8 cellular contexts compared by ENCODE assay signal in the genomic region with DNA sequence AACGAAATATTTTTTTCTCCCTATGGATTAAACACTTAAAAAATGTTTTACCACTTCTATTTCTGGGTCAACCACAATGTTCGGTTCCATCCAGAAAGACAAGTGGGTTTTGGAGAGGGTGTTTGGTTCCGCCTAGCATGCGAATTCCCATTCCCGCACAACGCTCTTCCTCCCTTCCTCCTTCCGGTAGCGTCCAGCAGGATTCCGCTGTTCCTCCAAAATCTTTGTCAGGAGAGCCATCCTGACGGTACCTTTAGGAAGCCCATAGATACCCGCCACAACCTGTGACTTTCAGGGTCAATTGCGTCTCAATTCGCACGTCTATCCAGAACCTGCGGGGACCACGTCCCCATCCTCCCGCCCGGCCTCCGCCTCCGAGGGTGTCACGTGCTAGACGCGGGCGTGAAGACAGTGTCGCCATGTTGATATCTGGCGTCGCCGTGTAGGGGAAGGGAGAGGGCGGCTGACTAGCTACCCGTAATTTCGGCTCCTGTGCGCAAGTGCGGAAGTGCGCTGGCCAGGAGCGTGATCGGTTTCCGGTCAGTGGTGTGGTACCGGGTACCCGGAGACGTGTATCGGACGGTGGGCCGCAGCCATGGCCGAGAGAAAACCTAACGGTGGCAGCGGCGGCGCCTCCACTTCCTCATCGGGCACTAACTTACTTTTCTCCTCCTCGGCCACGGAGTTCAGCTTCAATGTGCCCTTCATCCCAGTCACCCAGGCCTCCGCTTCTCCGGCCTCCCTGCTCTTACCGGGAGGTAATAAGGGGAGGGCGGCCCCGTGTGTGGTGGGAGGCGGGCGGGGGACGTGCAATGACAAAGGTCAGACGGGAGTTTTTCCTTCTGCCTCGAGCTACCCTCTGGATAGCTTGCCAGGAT.
A peak's percentile ranks its signal among the peaks of the same experiment; 100 is the strongest.
DNase-seq lines count a peak whose midpoint lies in the region; ATAC-seq and FAIRE-seq lines count a peak whose summit lies in the region.

A gene (plus strand): TSS at position 543 of the 878 bp plus-strand sequence. CDS start 53 bp downstream, at position 596.

- peaks cover 10% of the 10 kb centered on the region for H3K36me3 Mint-ChIP-seq in effector memory CD8-positive, alpha-beta T cell (ENCODE audit: insufficient read depth)
- peaks cover 5% of the 10 kb centered on the region for H3K36me3 Mint-ChIP-seq in memory B cell

- no peaks in the 10 kb centered on the region for H3K27me3 Mint-ChIP-seq in effector memory CD8-positive, alpha-beta T cell
- no peaks in the 10 kb centered on the region for H3K27me3 Mint-ChIP-seq in memory B cell

- peak within 1 kb of the TSS; percentile 96 to 97 for H3K27ac Mint-ChIP-seq in effector memory CD8-positive, alpha-beta T cell
- peak within 1 kb of the TSS; percentile 95 for H3K27ac Mint-ChIP-seq in memory B cell

- H3K9me3 Mint-ChIP-seq in effector memory CD8-positive, alpha-beta T cell: no peaks in the 10 kb centered on the region
- no peaks in the 10 kb centered on the region for H3K9me3 Mint-ChIP-seq in memory B cell

- peak; percentile 88 for DNase-seq in COLO829 (ENCODE audit: low spot score)
- peak; percentile 86 for DNase-seq in HTR-8/SVneo (ENCODE audit: insufficient read length, low spot score)
- peak; percentile 92 for DNase-seq in NOMO-1 treated with dmso at 0.1 percent for 144 hours (lab: John Stamatoyannopoulos, UW; ENCODE audit: unreplicated experiment)
- peak; percentile 58 to 89 (median 83) for DNase-seq in activated CD8-positive, alpha-beta memory T cell treated with anti-CD3 and anti-CD28 coated beads for 48 hours (ENCODE audit: low read depth in 2 of 3, low spot score in 2 of 3)
- peak; percentile 85 to 90 (median 88) for DNase-seq in effector memory CD8-positive, alpha-beta T cell
- peak; percentile 81 for DNase-seq in memory B cell (ENCODE audit: low spot score in 2 of 2)
- peak; percentile 81 for DNase-seq in stimulated activated CD8-positive, alpha-beta memory T cell treated with anti-CD3 and anti-CD28 coated beads, Interleukin-12 subunit alpha, Interleukin-12 subunit beta, amount 100 ng/mL, for 24 hours (ENCODE audit: extremely low read depth)

- peak within 1 kb of the TSS; percentile 97 to 98 for H3K4me3 Mint-ChIP-seq in effector memory CD8-positive, alpha-beta T cell
- H3K4me3 Mint-ChIP-seq in memory B cell: peak within 1 kb of the TSS; percentile 98

- ATAC-seq in GM21367 (IDR thresholded peaks at IDR 0.05; ENCODE audit: unreplicated experiment): peak; percentile 99
- ATAC-seq in effector memory CD8-positive, alpha-beta T cell (replicated peaks): peak; percentile 99
- ATAC-seq in memory B cell (ENCODE audit: low read depth): peak; percentile 99

- FAIRE-seq in HTR-8/SVneo (lab: Jason Lieb, UNC): peak; percentile 72

- H3K4me1 Mint-ChIP-seq in effector memory CD8-positive, alpha-beta T cell (ENCODE audit: low read depth in 2 of 2): peaks cover 38 to 42% of the 10 kb centered on the region in 2 donors
- H3K4me1 Mint-ChIP-seq in memory B cell: peaks cover 34% of the 10 kb centered on the region

Comparison
In these comparisons a context has a peak if more than half of its experiments do, and no peak if none do; other contexts are left out.
1. Peak in every context shown above with its lines: DNase-seq and ATAC-seq.